8 cellular contexts compared by ENCODE assay signal in the genomic region with DNA sequence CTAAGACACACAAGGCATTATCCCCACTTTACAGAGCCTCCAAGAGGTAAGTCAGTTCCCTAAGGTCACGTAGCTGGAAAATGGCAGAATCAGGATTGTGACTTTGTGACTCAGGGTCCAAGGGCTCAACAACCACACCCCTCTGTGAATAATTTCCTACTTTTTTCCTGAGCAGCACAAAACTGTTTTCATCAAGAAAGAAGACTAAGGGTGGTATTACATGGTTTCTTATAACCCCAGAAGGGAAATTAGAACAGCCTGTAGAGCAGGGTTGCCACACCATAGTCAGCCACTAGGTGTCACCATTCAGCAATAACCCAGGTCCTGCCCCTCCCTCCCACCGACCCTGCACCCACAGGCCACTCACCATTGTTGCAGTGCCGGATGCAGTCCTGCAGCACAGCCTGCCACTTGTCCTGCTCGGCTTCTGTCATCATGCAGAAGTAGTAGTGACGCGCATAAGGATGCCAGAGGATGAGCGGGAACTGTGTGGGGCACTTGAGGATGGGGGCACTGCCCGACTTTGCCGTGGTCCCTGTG.
DNase-seq lines count a peak whose midpoint lies in the region; FAIRE-seq and TF ChIP-seq lines count a peak whose summit lies in the region.

No MANE protein-coding gene starts in this region.

- TF ChIP-seq CTCF in ascending aorta (IDR thresholded peaks at IDR 0.05): peak in 2 of 3 experiments; percentile 21 to 27
- peak in 2 of 4 experiments; percentile 23 to 24 for TF ChIP-seq CTCF in sigmoid colon (IDR thresholded peaks at IDR 0.05)

- no peak for TF ChIP-seq EP300 in sigmoid colon (IDR thresholded peaks at IDR 0.05)

- H3K27me3 ChIP-seq in ascending aorta (no peaks in the 10 kb centered on the region), sigmoid colon (no peaks in the 10 kb centered on the region)

- intact Hi-C loops in ascending aorta (cut with DNase I): no loop called here
- intact Hi-C loops in sigmoid colon (cut with DNase I): loop anchor here (5.0 kb wide), 1 partner anchor 59 kb away; no protein-coding TSS in a partner anchor

- H3K4me3 ChIP-seq in ascending aorta (no peak overlapping the region), sigmoid colon (no peak overlapping the region)

- H3K27ac ChIP-seq in ascending aorta: no peak overlapping the region
- H3K27ac ChIP-seq in sigmoid colon: peak overlapping the region in 2 of 4 donors; percentile 73 to 80

- DNase-seq in DMS53 treated with DMSO at 0.1 percent for 48 hours (lab: John Stamatoyannopoulos, UW; ENCODE audit: unreplicated experiment) (peak; percentile 19), LHCN-M2 (ENCODE audit: low read depth) (peak; percentile 75), ascending aorta (ENCODE audit: low spot score in 2 of 2) (no peak), myocyte (ENCODE audit: low read depth) (peak; percentile 55), cortex of kidney (lab: John Stamatoyannopoulos, UW) (no peak), sigmoid colon (no peak), nucleus accumbens (lab: John Stamatoyannopoulos, UW) (no peak), urothelium cell line (ENCODE audit: low spot score) (no peak)

- 92 to 93% methylated on average over 9 of the region's 9 CpGs for WGBS in sigmoid colon, 2 donors

- H3K9me3 ChIP-seq in ascending aorta (peaks cover 0 to 5% of the 10 kb centered on the region in 2 donors), sigmoid colon (peaks cover 0 to 6% (median 4%) of the 10 kb centered on the region in 4 donors)

- H3K36me3 ChIP-seq in ascending aorta (peaks cover 41 to 56% of the 10 kb centered on the region in 2 donors), sigmoid colon (peaks cover 9 to 40% (median 20%) of the 10 kb centered on the region in 4 donors)

- no peak for TF ChIP-seq POLR2A in sigmoid colon (IDR thresholded peaks at IDR 0.05)

- peaks cover 14 to 29% of the 10 kb centered on the region in 2 donors for H3K4me1 ChIP-seq in ascending aorta
- H3K4me1 ChIP-seq in sigmoid colon: peaks cover 0 to 88% (median 68%) of the 10 kb centered on the region in 4 donors

- FAIRE-seq in urothelium cell line (lab: Jason Lieb, UNC): no peak

Comparison
In these comparisons a context has a peak if more than half of its experiments do, and no peak if none do; other contexts are left out.
1. DNase-seq: peak in DMS53 treated with DMSO at 0.1 percent for 48 hours (single experiment), LHCN-M2 (single experiment) and myocyte (single experiment); none in ascending aorta (0 of 2), cortex of kidney (single experiment), sigmoid colon (single experiment), nucleus accumbens (0 of 56) and urothelium cell line (single experiment).